In the genomic region with DNA sequence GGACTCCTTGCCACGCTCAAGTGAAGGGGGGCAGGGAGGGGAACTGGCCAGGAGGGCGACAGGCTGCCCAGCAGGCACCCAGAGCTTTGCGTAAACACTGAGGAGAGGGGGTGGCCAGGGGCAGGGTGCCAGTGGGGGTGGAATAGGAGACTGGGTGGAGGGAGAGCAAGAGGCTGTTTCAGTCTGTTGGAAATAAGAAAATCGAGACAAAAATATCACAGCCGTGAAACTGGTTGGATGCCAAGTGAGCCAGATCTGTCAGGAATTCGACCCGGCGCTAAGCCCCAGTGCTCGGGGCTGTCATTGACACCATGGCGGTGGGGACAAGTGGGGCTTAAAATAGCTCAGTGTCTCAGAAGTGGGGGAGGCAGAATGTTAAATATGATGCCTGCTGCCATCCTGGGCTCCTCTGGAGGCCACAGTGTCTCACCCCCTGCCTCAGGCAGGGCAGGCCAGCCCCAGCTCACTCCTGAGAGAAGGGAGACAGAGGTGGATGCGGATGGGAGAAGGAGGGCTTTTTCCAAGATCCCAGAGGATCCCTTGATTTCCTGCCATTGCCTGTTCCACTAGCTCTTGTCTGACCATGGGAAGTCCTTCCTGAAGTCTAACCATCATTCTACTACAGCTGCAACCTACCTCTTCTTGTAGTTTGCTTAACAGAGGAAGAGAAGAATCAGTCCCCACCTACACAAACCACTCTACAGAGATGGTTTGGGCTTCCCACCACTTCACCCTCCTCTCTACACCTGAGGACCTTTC, we compare ENCODE assay signal across 8 cellular contexts. TPM values are rescaled to one million over a fixed set of nuclear protein-coding genes. Genes with fewer than 3 reads are reported as not detected.
DNase-seq lines count a peak whose midpoint lies in the region; ATAC-seq lines count a peak whose summit lies in the region.
"Had no signal": no experiment of that assay in that cellular context is flagged by ENCODE, and none has a peak within 500 bp of the region (broad histone marks: within the 10 kb centered on the region; RNA-seq: fewer than 3 reads in every experiment).

No MANE protein-coding gene starts in this region.

- no peak overlapping the region for H3K4me3 ChIP-seq in HAP-1

- POLR2A ChIA-PET in naive thymus-derived CD8-positive, alpha-beta T cell (lab: Charles Lee), result interaction anchor here (0.6 to 3.4 kb wide), 6 partner anchors 9 to 76 kb away, joined by 3 to 13 read pairs (median 3); partner anchors contain the start of genes MIEN1, PGAP3 and PNMT

- no peaks in the 10 kb centered on the region for H3K9me3 Mint-ChIP-seq in naive thymus-derived CD8-positive, alpha-beta T cell
- H3K9me3 Mint-ChIP-seq: T-helper 1 cell treated with Interleukin-12 subunit alpha and Interleukin-12 subunit beta and Interleukin-4 antibody, amounts not matched to agents 30 μg/mL and 1 μg/mL, for 36 hours had no signal

- no peaks in the 10 kb centered on the region for H3K4me1 ChIP-seq in HAP-1

- H3K4me1 Mint-ChIP-seq in naive thymus-derived CD8-positive, alpha-beta T cell, result peaks cover 31 to 67% (median 64%) of the 10 kb centered on the region in 4 donors

- H3K9me3 ChIP-seq in KOPT-K1 (ENCODE audit: insufficient read depth, low read length, poor library complexity, severe bottlenecking) (no peaks in the 10 kb centered on the region), HAP-1 (no peaks in the 10 kb centered on the region)

- H3K27ac ChIP-seq in KOPT-K1 (ENCODE audit: low read depth, low read length, poor library complexity, severe bottlenecking), result peak overlapping the region; percentile 75

- H3K27me3 Mint-ChIP-seq in naive thymus-derived CD8-positive, alpha-beta T cell, result no peaks in the 10 kb centered on the region

- peak in 31 of 58 donors; percentile 8 to 70 (median 43) for DNase-seq in anterior cingulate cortex (lab: John Stamatoyannopoulos, UW)
- DNase-seq in naive thymus-derived CD8-positive, alpha-beta T cell, result peak in 1 of 10 donors; percentile 41
- DNase-seq in HAP-1 (ENCODE audit: low spot score in 2 of 2), result no peak
- DNase-seq: mesenchymal stem cell had no signal

- H3K27me3 ChIP-seq in HAP-1 (ENCODE audit: low read depth), result no peaks in the 10 kb centered on the region

- H3K36me3 ChIP-seq in KOPT-K1 (ENCODE audit: insufficient read depth, low read length) (no peaks in the 10 kb centered on the region), HAP-1 (replicated peaks) (no peaks in the 10 kb centered on the region)

- ATAC-seq in naive thymus-derived CD8-positive, alpha-beta T cell, result no peak
- no peak for ATAC-seq in HG02938 (IDR thresholded peaks at IDR 0.05; ENCODE audit: unreplicated experiment)
- ATAC-seq in HG02642 (IDR thresholded peaks at IDR 0.05; ENCODE audit: poor library complexity, unreplicated experiment), result no peak

- H3K36me3 Mint-ChIP-seq in naive thymus-derived CD8-positive, alpha-beta T cell, result peaks cover 0 to 3% (median 2%) of the 10 kb centered on the region in 3 donors

- in situ Hi-C loops in HAP-1 (cut with MboI; ENCODE audit: low sequenced_read_pairs), result no loop called here

- H3K27ac Mint-ChIP-seq in naive thymus-derived CD8-positive, alpha-beta T cell, result peak overlapping the region; percentile 39 to 99 (median 96)

- peak overlapping the region in 6 of 10 donors; percentile 1 to 67 (median 46) for H3K4me3 Mint-ChIP-seq in naive thymus-derived CD8-positive, alpha-beta T cell
- H3K4me3 Mint-ChIP-seq: T-helper 1 cell treated with Interleukin-12 subunit alpha and Interleukin-12 subunit beta and Interleukin-4 antibody, amounts not matched to agents 30 μg/mL and 1 μg/mL, for 36 hours had no signal

RNA-seq across cellular contexts. Expression of gene PNMT, which starts 9.5 kb away (rescaled TPM):
- total RNA-seq in naive thymus-derived CD8-positive, alpha-beta T cell, result 1 to 10 TPM in 1 of 2 experiments, under 1 TPM in 1; 0.91 to 1.2 TPM
- polyA plus RNA-seq in naive thymus-derived CD8-positive, alpha-beta T cell, result under 1 TPM in 2 of 3 donors, not detected in 1; 0.43 to 0.64 TPM

RNA-seq across cellular contexts. Expression of gene PGAP3, which starts 10.1 kb away (rescaled TPM):
- 10 to 100 TPM; 30.1 to 33.5 TPM for total RNA-seq in naive thymus-derived CD8-positive, alpha-beta T cell
- 10 to 100 TPM; 14.2 to 17.7 (median 15.5) TPM for polyA plus RNA-seq in naive thymus-derived CD8-positive, alpha-beta T cell

RNA-seq across cellular contexts. Expression of gene TCAP, which starts 12.6 kb away (rescaled TPM):
- total RNA-seq in naive thymus-derived CD8-positive, alpha-beta T cell, result 10 to 100 TPM in 1 of 2 experiments, 1 to 10 TPM in 1; 8.5 to 10.3 TPM
- under 1 TPM in 1 of 3 donors, not detected in 2; 0.11 TPM for polyA plus RNA-seq in naive thymus-derived CD8-positive, alpha-beta T cell

RNA-seq across cellular contexts. Expression of gene ERBB2, which starts 22.1 kb away (rescaled TPM):
- total RNA-seq in naive thymus-derived CD8-positive, alpha-beta T cell, result 1 to 10 TPM; 5.6 to 8.7 TPM
- 1 to 10 TPM in 2 of 3 donors, under 1 TPM in 1; 0.85 to 2.4 (median 1.5) TPM for polyA plus RNA-seq in naive thymus-derived CD8-positive, alpha-beta T cell

RNA-seq across cellular contexts. Expression of gene STARD3, which starts 40.8 kb away (rescaled TPM):
- 100 to 1,000 TPM; 154 to 167 TPM for total RNA-seq in naive thymus-derived CD8-positive, alpha-beta T cell
- 10 to 100 TPM; 37.4 to 51.6 (median 43.0) TPM for polyA plus RNA-seq in naive thymus-derived CD8-positive, alpha-beta T cell

Comparison
In these comparisons a context has a peak if more than half of its experiments do, and no peak if none do; other contexts are left out.
1. DNase-seq: peak in anterior cingulate cortex (31 of 58); none in HAP-1 (0 of 2).